Comparison of ENCODE assay signal across 22 cellular contexts in genomic region chr21:39353295-39353694, GRCh38. TPM values are rescaled to one million over a fixed set of nuclear protein-coding genes. Genes with fewer than 3 reads are reported as not detected.
DNase-seq lines count a peak whose midpoint lies in the region; ATAC-seq, FAIRE-seq and TF ChIP-seq lines count a peak whose summit lies in the region.
"Had no signal": no experiment of that assay in that cellular context is flagged by ENCODE, and none has a peak within 500 bp of the region (broad histone marks: within the 10 kb centered on the region; RNA-seq: fewer than 3 reads in every experiment).

No MANE protein-coding gene starts in this region.

- no peak overlapping the region for H3K4me3 Mint-ChIP-seq in HFFc6
- H3K4me3 Mint-ChIP-seq in activated CD8-positive, alpha-beta T cell treated with anti-CD3 and anti-CD28 coated beads for 36 hours: no peak overlapping the region
- H3K4me3 Mint-ChIP-seq: CD8-positive, alpha-beta T cell had no signal

- peaks cover 31% of the 10 kb centered on the region for H3K27me3 Mint-ChIP-seq in HFFc6 (ENCODE audit: insufficient read depth)
- no peaks in the 10 kb centered on the region for H3K27me3 Mint-ChIP-seq in activated CD8-positive, alpha-beta T cell treated with anti-CD3 and anti-CD28 coated beads for 36 hours

- POLR2A ChIA-PET in activated CD8-positive, alpha-beta T cell treated with anti-CD3 and anti-CD28 coated beads for 36 hours (lab: Charles Lee): no interaction called here

- DNase-seq in AG10803 (ENCODE audit: low read depth) (peak; percentile 22), HFFc6 (peak; percentile 13), cardiac fibroblast (ENCODE audit: low read depth in 2 of 2) (peak; percentile 31 to 38), fibroblast of pulmonary artery (ENCODE audit: low read depth) (peak; percentile 37), RCC 7860 (ENCODE audit: low spot score) (no peak), G401 (ENCODE audit: low spot score) (no peak), amniotic stem cell (lab: John Stamatoyannopoulos, UW) (no peak)
- no peak for DNase-seq in activated CD8-positive, alpha-beta T cell treated with anti-CD3 and anti-CD28 coated beads for 36 hours
- DNase-seq: 8988T; AML-193; C1 segment of cervical spinal cord; CD8-positive, alpha-beta T cell; DND-41; GDM1; NCI-H1417 treated with DMSO at 0.1 percent for 48 hours; NCI-H187; NCI-H446 treated with DMSO at 0.1 percent for 48 hours; NCI-H526 treated with DMSO at 0.1 percent for 48 hours; Right ventricle myocardium superior had no signal

- H3K4me3 ChIP-seq in AG10803 (ENCODE audit: low read length) (no peak overlapping the region), cardiac fibroblast (replicated peaks in 1 of 2; ENCODE audit: low read depth in 2 of 2, low read length in 2 of 2) (no peak overlapping the region), fibroblast of pulmonary artery (replicated peaks; ENCODE audit: low read depth, low read length) (no peak overlapping the region)

- no peak for ATAC-seq in activated CD8-positive, alpha-beta T cell treated with anti-CD3 and anti-CD28 coated beads for 36 hours
- ATAC-seq: CD8-positive, alpha-beta T cell had no signal

- CTCF ChIA-PET in activated CD8-positive, alpha-beta T cell treated with anti-CD3 and anti-CD28 coated beads for 36 hours (lab: Charles Lee): no interaction called here

- FAIRE-seq in RCC 7860 (lab: Jason Lieb, UNC): no peak
- FAIRE-seq: GM18507, H54, HTR-8/SVneo had no signal

- H3K27ac Mint-ChIP-seq in HFFc6: no peak overlapping the region
- H3K27ac Mint-ChIP-seq in activated CD8-positive, alpha-beta T cell treated with anti-CD3 and anti-CD28 coated beads for 36 hours: no peak overlapping the region
- H3K27ac Mint-ChIP-seq: CD8-positive, alpha-beta T cell had no signal

- H3K9me3 Mint-ChIP-seq in HFFc6: no peaks in the 10 kb centered on the region
- no peaks in the 10 kb centered on the region for H3K9me3 Mint-ChIP-seq in activated CD8-positive, alpha-beta T cell treated with anti-CD3 and anti-CD28 coated beads for 36 hours
- H3K9me3 Mint-ChIP-seq: CD8-positive, alpha-beta T cell had no signal

- H3K4me1 Mint-ChIP-seq in HFFc6 (ENCODE audit: low read depth): peaks cover 11% of the 10 kb centered on the region; the same call in 1 of the 2 replicates
- peaks cover 5% of the 10 kb centered on the region for H3K4me1 Mint-ChIP-seq in activated CD8-positive, alpha-beta T cell treated with anti-CD3 and anti-CD28 coated beads for 36 hours (ENCODE audit: low read depth)

- intact Hi-C loops in activated CD8-positive, alpha-beta T cell treated with anti-CD3 and anti-CD28 coated beads for 36 hours (cut with micrococcal nuclease): no loop called here

- in situ Hi-C loops in G401 (cut with HindIII; ENCODE audit: low sequenced_read_pairs): no loop called here

- no peak for TF ChIP-seq CTCF in AG10803 (conservative IDR thresholded peaks at IDR 0.05; ENCODE audit: low read length)
- TF ChIP-seq CTCF in HFFc6 (IDR thresholded peaks at IDR 0.05): no peak
- no peak for TF ChIP-seq CTCF in cardiac fibroblast (IDR thresholded peaks at IDR 0.05; ENCODE audit: low read depth, low read length)
- TF ChIP-seq CTCF in fibroblast of pulmonary artery (IDR thresholded peaks at IDR 0.05; ENCODE audit: low read length, missing control alignments): no peak
- TF ChIP-seq CTCF in activated CD8-positive, alpha-beta T cell treated with anti-CD3 and anti-CD28 coated beads for 36 hours (IDR thresholded peaks at IDR 0.05): no peak

- no peaks in the 10 kb centered on the region for H3K36me3 Mint-ChIP-seq in HFFc6 (ENCODE audit: low read depth)
- H3K36me3 Mint-ChIP-seq in activated CD8-positive, alpha-beta T cell treated with anti-CD3 and anti-CD28 coated beads for 36 hours (ENCODE audit: low read depth): no peaks in the 10 kb centered on the region

RNA-seq across cellular contexts. Expression of gene HMGN1, which starts 4.4 kb away (rescaled TPM):
- total RNA-seq in HFFc6 (2021; fragmentation: NEBNext Ultra II Directional; extraction: Animal tissue kit (Norgen Biotek cat#: 25700)): 100 to 1,000 TPM; 177 to 229 (median 202) TPM
- 480 and 489 TPM in 2 replicates for total RNA-seq in G401 (2014; rRNA removed; shearing (Covaris generic))
- total RNA-seq in activated CD8-positive, alpha-beta T cell treated with anti-CD3 and anti-CD28 coated beads for 36 hours: 100 to 1,000 TPM; 415 to 416 TPM

RNA-seq across cellular contexts. Expression of gene BRWD1, which starts 39.9 kb away (rescaled TPM):
- 10 to 100 TPM; 15.0 to 17.7 (median 15.9) TPM for total RNA-seq in HFFc6 (2021; fragmentation: NEBNext Ultra II Directional; extraction: Animal tissue kit (Norgen Biotek cat#: 25700))
- total RNA-seq in G401 (2014; rRNA removed; shearing (Covaris generic)): 22.4 and 30.2 TPM in 2 replicates
- 10 to 100 TPM; 27.9 to 29.3 TPM for total RNA-seq in activated CD8-positive, alpha-beta T cell treated with anti-CD3 and anti-CD28 coated beads for 36 hours

Comparison
In these comparisons a context has a peak if more than half of its experiments do, and no peak if none do; other contexts are left out.
1. DNase-seq: peak in AG10803 (single experiment), HFFc6 (single experiment), cardiac fibroblast (2 of 2) and fibroblast of pulmonary artery (single experiment); none in RCC 7860 (single experiment), G401 (single experiment), amniotic stem cell (single experiment) and activated CD8-positive, alpha-beta T cell treated with anti-CD3 and anti-CD28 coated beads for 36 hours (single experiment).